ENCODE assay signal across 16 cellular contexts in the genomic region with DNA sequence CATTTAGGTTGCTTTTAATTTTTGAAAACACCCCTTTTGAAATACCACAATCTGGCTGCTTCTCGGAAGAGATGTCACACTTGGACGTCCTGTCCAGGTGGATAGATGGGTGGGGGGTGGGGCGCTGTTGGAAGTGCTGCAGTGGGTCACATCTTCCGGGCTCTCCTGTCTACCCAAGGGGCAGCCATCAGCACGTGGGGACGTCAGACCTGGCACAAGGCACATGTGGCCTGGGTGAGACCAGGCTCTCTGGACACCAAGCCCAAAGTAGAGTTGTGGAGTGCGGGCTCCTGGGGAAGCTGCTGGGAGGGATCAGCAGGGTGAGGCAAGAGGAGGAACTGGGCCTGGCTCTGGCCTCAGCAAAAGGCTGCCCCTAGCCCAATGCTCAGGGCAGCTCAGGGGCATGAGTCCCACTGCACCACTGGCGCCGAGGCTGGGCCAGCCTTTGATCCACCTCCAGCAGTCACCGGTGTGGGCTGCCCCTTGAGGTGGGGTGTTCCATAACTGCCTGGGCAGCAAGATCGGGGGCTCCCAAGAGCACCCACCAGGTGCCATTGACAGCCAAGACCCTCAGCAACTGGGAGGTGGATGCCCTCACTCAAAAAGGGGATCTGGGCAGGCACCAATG.
A peak's percentile ranks its signal among the peaks of the same experiment; 100 is the strongest.
DNase-seq lines count a peak whose midpoint lies in the region; ATAC-seq and TF ChIP-seq lines count a peak whose summit lies in the region.
"Had no signal": no experiment of that assay in that cellular context is flagged by ENCODE, and none has a peak within 500 bp of the region (broad histone marks: within the 10 kb centered on the region; RNA-seq: fewer than 3 reads in every experiment).

No MANE protein-coding gene starts in this region.

- H3K27ac Mint-ChIP-seq in activated naive CD4-positive, alpha-beta T cell treated with anti-CD3 and anti-CD28 coated beads, Interleukin-2, amount 50 U/mL, for 24 hours = peak overlapping the region; percentile 66
- H3K27ac Mint-ChIP-seq in activated naive CD4-positive, alpha-beta T cell treated with anti-CD3 and anti-CD28 coated beads for 36 hours = no peak overlapping the region
- H3K27ac Mint-ChIP-seq: B cell; CD8-positive, alpha-beta T cell; GM23338 had no signal

- TF ChIP-seq CTCF in suprapubic skin (IDR thresholded peaks at IDR 0.05) = no peak

- 87% methylated on average over 6 of the region's 11 CpGs for WGBS in suprapubic skin

- H3K36me3 Mint-ChIP-seq in activated naive CD4-positive, alpha-beta T cell treated with anti-CD3 and anti-CD28 coated beads, Interleukin-2, amount 50 U/mL, for 24 hours = no peaks in the 10 kb centered on the region
- no peaks in the 10 kb centered on the region for H3K36me3 Mint-ChIP-seq in activated naive CD4-positive, alpha-beta T cell treated with anti-CD3 and anti-CD28 coated beads for 36 hours (ENCODE audit: low read depth)
- H3K36me3 Mint-ChIP-seq: CD8-positive, alpha-beta T cell had no signal

- ATAC-seq in left lobe of liver (no peak), HG02884 (IDR thresholded peaks at IDR 0.05; ENCODE audit: unreplicated experiment) (no peak)
- ATAC-seq: CD8-positive, alpha-beta T cell; GM23338 had no signal

- intact Hi-C loops in activated naive CD4-positive, alpha-beta T cell treated with anti-CD3 and anti-CD28 coated beads for 36 hours (cut with micrococcal nuclease) = no loop called here

- DNase-seq in activated naive CD4-positive, alpha-beta T cell treated with anti-CD3 and anti-CD28 coated beads for 36 hours = no peak
- peak; percentile 38 for DNase-seq in left lobe of liver (ENCODE audit: low spot score)
- DNase-seq in suprapubic skin (ENCODE audit: low spot score in 2 of 2) = peak; percentile 45 to 74
- no peak for DNase-seq in stimulated activated naive CD4-positive, alpha-beta T cell (lab: John Stamatoyannopoulos, UW)
- DNase-seq in T-helper 2 cell = no peak
- DNase-seq: 8988T; Calu3; CD8-positive, alpha-beta T cell; DMS79 treated with DMSO at 0.1 percent for 48 hours; GF-D8; HCEC 1CT had no signal

- H3K27me3 ChIP-seq in suprapubic skin = peaks cover 7% of the 10 kb centered on the region
- H3K27me3 ChIP-seq: BLaER1 treated with 17β-estradiol and CSF1 and Interleukin-3, amounts not matched to agents 10 nM and 100 nM had no signal

- no peak overlapping the region for H3K4me3 Mint-ChIP-seq in activated naive CD4-positive, alpha-beta T cell treated with anti-CD3 and anti-CD28 coated beads, Interleukin-2, amount 50 U/mL, for 24 hours
- H3K4me3 Mint-ChIP-seq in activated naive CD4-positive, alpha-beta T cell treated with anti-CD3 and anti-CD28 coated beads for 36 hours = no peak overlapping the region
- H3K4me3 Mint-ChIP-seq: B cell; CD8-positive, alpha-beta T cell; GM23338 had no signal

- no peaks in the 10 kb centered on the region for H3K9me3 ChIP-seq in suprapubic skin
- H3K9me3 ChIP-seq: BLaER1 treated with 17β-estradiol and CSF1 and Interleukin-3, amounts not matched to agents 10 nM and 100 nM had no signal

- no peaks in the 10 kb centered on the region for H3K36me3 ChIP-seq in suprapubic skin
- H3K36me3 ChIP-seq: BLaER1 treated with 17β-estradiol and CSF1 and Interleukin-3, amounts not matched to agents 10 nM and 100 nM had no signal

- no peaks in the 10 kb centered on the region for H3K9me3 Mint-ChIP-seq in activated naive CD4-positive, alpha-beta T cell treated with anti-CD3 and anti-CD28 coated beads, Interleukin-2, amount 50 U/mL, for 24 hours
- no peaks in the 10 kb centered on the region for H3K9me3 Mint-ChIP-seq in activated naive CD4-positive, alpha-beta T cell treated with anti-CD3 and anti-CD28 coated beads for 36 hours
- H3K9me3 Mint-ChIP-seq: CD8-positive, alpha-beta T cell; GM23338 had no signal

- no peak for TF ChIP-seq POLR2A in suprapubic skin (IDR thresholded peaks at IDR 0.05)

- no peaks in the 10 kb centered on the region for H3K4me1 ChIP-seq in suprapubic skin

- H3K27me3 Mint-ChIP-seq in activated naive CD4-positive, alpha-beta T cell treated with anti-CD3 and anti-CD28 coated beads, Interleukin-2, amount 50 U/mL, for 24 hours = peaks cover 7% of the 10 kb centered on the region
- peaks cover 14% of the 10 kb centered on the region for H3K27me3 Mint-ChIP-seq in activated naive CD4-positive, alpha-beta T cell treated with anti-CD3 and anti-CD28 coated beads for 36 hours (ENCODE audit: low read depth)

- CTCF ChIA-PET in activated naive CD4-positive, alpha-beta T cell treated with anti-CD3 and anti-CD28 coated beads for 36 hours (lab: Charles Lee) = no interaction called here

- H3K4me1 Mint-ChIP-seq in activated naive CD4-positive, alpha-beta T cell treated with anti-CD3 and anti-CD28 coated beads, Interleukin-2, amount 50 U/mL, for 24 hours = no peaks in the 10 kb centered on the region
- no peaks in the 10 kb centered on the region for H3K4me1 Mint-ChIP-seq in activated naive CD4-positive, alpha-beta T cell treated with anti-CD3 and anti-CD28 coated beads for 36 hours (ENCODE audit: low read depth)
- H3K4me1 Mint-ChIP-seq: B cell, GM23338 had no signal

- no peak overlapping the region for H3K27ac ChIP-seq in suprapubic skin
- H3K27ac ChIP-seq: BLaER1 treated with 17β-estradiol and CSF1 and Interleukin-3, amounts not matched to agents 10 nM and 100 nM had no signal

- TF ChIP-seq EP300 in suprapubic skin (IDR thresholded peaks at IDR 0.05) = no peak

- H3K4me3 ChIP-seq in suprapubic skin = no peak overlapping the region
- H3K4me3 ChIP-seq: BLaER1 treated with 17β-estradiol and CSF1 and Interleukin-3, amounts not matched to agents 10 nM and 100 nM; GM23338 had no signal

Comparison
In these comparisons a context has a peak if more than half of its experiments do, and no peak if none do; other contexts are left out.
1. DNase-seq: peak in left lobe of liver (single experiment) and suprapubic skin (2 of 2); none in activated naive CD4-positive, alpha-beta T cell treated with anti-CD3 and anti-CD28 coated beads for 36 hours (single experiment), stimulated activated naive CD4-positive, alpha-beta T cell (0 of 6) and T-helper 2 cell (0 of 5).